In the genomic region with DNA sequence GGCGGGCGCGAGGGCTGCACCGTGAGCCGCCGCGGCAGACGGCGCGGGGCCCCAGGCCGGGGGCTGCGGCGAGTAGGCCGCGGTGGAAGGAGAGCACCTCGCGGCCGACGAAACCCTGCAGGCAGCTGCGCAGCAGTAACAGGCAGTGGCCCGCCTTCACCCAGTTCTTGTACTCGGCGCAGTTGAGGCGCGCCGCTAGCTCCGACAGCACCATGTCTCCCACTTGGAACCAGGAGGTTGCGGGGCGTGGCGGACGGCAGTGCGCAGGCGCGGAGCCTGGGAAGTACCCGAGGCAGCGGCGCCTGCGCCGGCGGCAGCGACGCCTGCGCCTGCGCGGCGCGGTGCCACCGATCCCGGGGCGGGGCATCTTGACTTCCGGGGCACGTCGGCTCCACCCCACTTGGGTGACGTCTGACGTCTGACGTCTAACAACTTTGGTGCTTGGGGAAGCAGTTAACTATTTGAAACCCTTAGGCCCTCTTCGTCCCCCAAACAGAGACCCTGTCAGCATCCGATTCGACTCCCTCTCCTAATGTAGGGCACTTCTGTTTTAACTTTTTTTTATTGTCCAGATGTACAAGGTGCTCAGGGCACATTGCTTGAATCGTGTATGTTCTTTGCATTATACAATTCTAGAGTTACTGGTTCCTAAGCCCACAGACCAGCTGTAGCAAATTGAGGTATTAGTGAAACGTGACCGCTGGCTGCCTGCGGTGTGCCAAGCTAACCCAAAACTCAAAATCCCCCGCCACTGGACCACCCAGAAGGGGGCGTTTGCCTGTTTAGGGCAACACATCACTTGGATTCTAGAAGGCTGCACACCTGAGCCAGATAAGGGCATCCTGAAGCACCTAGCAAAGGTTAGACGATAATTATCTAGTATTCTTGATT, we compare ENCODE assay signal across 8 cellular contexts. TPM values are rescaled to one million over a fixed set of nuclear protein-coding genes. Genes with fewer than 3 reads are reported as not detected.
DNase-seq lines count a peak whose midpoint lies in the region; ATAC-seq and TF ChIP-seq lines count a peak whose summit lies in the region.

Gene CXorf38, minus strand, starts transcription at position 255 of the 891 bp plus-strand sequence. Its CDS starts 41 bp downstream, at position 214.

- H4K20me1 ChIP-seq in PC-9 (ENCODE audit: insufficient read depth), result no peaks in the 10 kb centered on the region

- POLR2A ChIA-PET in PC-9 (lab: Charles Lee; ENCODE audit: unreplicated experiment), result no interaction called here

- intact Hi-C loops in PC-9 (cut with micrococcal nuclease; ENCODE audit: unreplicated experiment), result loop anchor here (5.0 to 10.0 kb wide), 2 partner anchors 103 to 605 kb away; no protein-coding TSS in a partner anchor

- H3K79me2 ChIP-seq in PC-9 (ENCODE audit: low read depth), result peaks cover 14% of the 10 kb centered on the region

- H3F3A ChIP-seq in PC-9 (ENCODE audit: insufficient read depth, low read depth), result no peaks in the 10 kb centered on the region

- CTCF ChIA-PET in PC-9 (lab: Charles Lee), result interaction anchor here (0.6 kb wide), 1 partner anchor 103 kb away, joined by 3 read pairs; no protein-coding TSS in a partner anchor

- H3K9me3 ChIP-seq in PC-9 (ENCODE audit: insufficient read depth, low read depth) (no peaks in the 10 kb centered on the region), muscle layer of colon (ENCODE audit: low read length) (no peaks in the 10 kb centered on the region)

- H3K36me3 ChIP-seq in PC-9 (ENCODE audit: low read depth), result no peaks in the 10 kb centered on the region
- no peaks in the 10 kb centered on the region for H3K36me3 ChIP-seq in muscle layer of colon (ENCODE audit: insufficient read depth, low read length)

- H3K4me1 ChIP-seq in PC-9 (replicated peaks; ENCODE audit: insufficient read depth) (no peaks in the 10 kb centered on the region), muscle layer of colon (ENCODE audit: insufficient read depth, low read length) (peaks cover 31% of the 10 kb centered on the region)

- H3K9ac ChIP-seq in muscle layer of colon (ENCODE audit: low read length), result peak within 1 kb of the TSS; percentile 65

- DNase-seq in DMS53 treated with DMSO at 0.1 percent for 48 hours (lab: John Stamatoyannopoulos, UW; ENCODE audit: unreplicated experiment) (peak; percentile 77), KBM-7 (peak; percentile 96), PC-9 (peak; percentile 57 to 84), erythroblast (lab: John Stamatoyannopoulos, UW) (peak; percentile 92 to 96)
- peak; percentile 99 for DNase-seq in activated T-cell treated with anti-CD3 and anti-CD28 coated beads, Interleukin-2, amount 50 U/mL, for 1 hour
- peak; percentile 77 for DNase-seq in stimulated activated CD8-positive, alpha-beta memory T cell treated with anti-CD3 and anti-CD28 coated beads, Interleukin-7, amount 100 ng/mL, for 24 hours (ENCODE audit: low read depth)

- peak within 1 kb of the TSS; percentile 67 for H3K4me2 ChIP-seq in PC-9

- peak within 1 kb of the TSS; percentile 39; the same call in 1 of the 2 replicates for H3K27ac ChIP-seq in PC-9
- H3K27ac ChIP-seq in muscle layer of colon (ENCODE audit: low read depth, low read length), result peak within 1 kb of the TSS; percentile 87

- peak; percentile 38 for TF ChIP-seq POLR2A in erythroblast (IDR thresholded peaks at IDR 0.05; ENCODE audit: low read length)

- H3K9me2 ChIP-seq in PC-9 (ENCODE audit: insufficient read depth), result no peaks in the 10 kb centered on the region

- H3K27me3 ChIP-seq in PC-9 (ENCODE audit: insufficient read depth, low read depth) (no peaks in the 10 kb centered on the region), muscle layer of colon (ENCODE audit: control insufficient read depth in 1 of 2, insufficient read depth in 2 of 2, low read length in 2 of 2) (peaks cover 0 to 5% of the 10 kb centered on the region in 2 donors)

- TF ChIP-seq CTCF in PC-9 (conservative IDR thresholded peaks at IDR 0.05), result no peak

- H3K4me3 ChIP-seq in PC-9, result peak within 1 kb of the TSS; percentile 62
- peak within 1 kb of the TSS; percentile 60 to 63 for H3K4me3 ChIP-seq in muscle layer of colon (ENCODE audit: low read depth in 1 of 2, low read length in 2 of 2)

- no TSS peak for BruUV-seq in PC-9 (replicated peaks; lab: Mats Ljungman, UMichigan)

- in situ Hi-C loops in KBM-7 (cut with MboI; ENCODE audit: low pct_unique_long_range_greater_than_20kb, low sequenced_read_pairs), result no loop called here

- ATAC-seq in GM21717 (IDR thresholded peaks at IDR 0.05; ENCODE audit: unreplicated experiment), result peak; percentile 71

- H2AFZ ChIP-seq in PC-9, result peak within 1 kb of the TSS; percentile 66

RNA-seq across cellular contexts. Expression of gene CXorf38, which starts in this region (rescaled TPM):
- total RNA-seq in PC-9 (2021), result 5.3 and 8.1 TPM in 2 replicates

Comparison
In these comparisons a context has a peak if more than half of its experiments do, and no peak if none do; other contexts are left out.
1. Peak in every context shown above with its lines: DNase-seq, ATAC-seq, H3K4me3 ChIP-seq and H3K27ac ChIP-seq.